ENCODE assay signal across 19 cellular contexts in genomic region chr12:40834321-40834720, GRCh38.
"Had no signal": no experiment of that assay in that cellular context is flagged by ENCODE, and none has a peak within 500 bp of the region (broad histone marks: within the 10 kb centered on the region; RNA-seq: fewer than 3 reads in every experiment).

No MANE protein-coding gene starts in this region.

- H3K36me3 Mint-ChIP-seq: activated naive CD8-positive, alpha-beta T cell treated with anti-CD3 and anti-CD28 coated beads, Interleukin-2, amount 10 ng/mL, durations not matched to agents 7 days and 5 days had no signal

- H3K9me3 Mint-ChIP-seq: activated CD8-positive, alpha-beta T cell treated with anti-CD3 and anti-CD28 coated beads for 36 hours; activated naive CD8-positive, alpha-beta T cell treated with anti-CD3 and anti-CD28 coated beads, Interleukin-2, amount 10 ng/mL, durations not matched to agents 7 days and 5 days; T-helper 2 cell treated with Interferon-gamma antibody and Interleukin-4, amounts not matched to agents 5 μg/mL and 100 μg/mL, for 36 hours had no signal

- H3K9me3 ChIP-seq: adrenal gland, SJSA1 had no signal

- H3K27me3 Mint-ChIP-seq: activated CD8-positive, alpha-beta T cell treated with anti-CD3 and anti-CD28 coated beads for 36 hours; activated naive CD8-positive, alpha-beta T cell treated with anti-CD3 and anti-CD28 coated beads, Interleukin-2, amount 10 ng/mL, durations not matched to agents 7 days and 5 days had no signal

- H3K4me1 ChIP-seq: adrenal gland, SJSA1 had no signal

- H3K36me3 ChIP-seq: adrenal gland, SJSA1 had no signal

- H3K4me3 ChIP-seq: adrenal gland, K562, SJSA1 had no signal

- H3K27me3 ChIP-seq: adrenal gland, SJSA1 had no signal

- H3K4me3 Mint-ChIP-seq: activated CD8-positive, alpha-beta T cell treated with anti-CD3 and anti-CD28 coated beads for 36 hours; activated naive CD8-positive, alpha-beta T cell treated with anti-CD3 and anti-CD28 coated beads, Interleukin-2, amount 10 ng/mL, durations not matched to agents 7 days and 5 days; T-helper 2 cell treated with Interferon-gamma antibody and Interleukin-4, amounts not matched to agents 5 μg/mL and 100 μg/mL, for 36 hours had no signal

- H3K27ac ChIP-seq: adrenal gland, SJSA1 had no signal

- DNase-seq: activated CD4-positive, alpha-beta T cell treated with anti-CD3 and anti-CD28 coated beads for 4 hours; activated CD8-positive, alpha-beta memory T cell treated with anti-CD3 and anti-CD28 coated beads, Interleukin-2, amount 50 U/mL, for 48 hours; activated CD8-positive, alpha-beta T cell treated with anti-CD3 and anti-CD28 coated beads for 36 hours; activated naive CD4-positive, alpha-beta T cell treated with anti-CD3 and anti-CD28 coated beads, Interleukin-2, amount 50 U/mL, for 16 hours; activated naive CD8-positive, alpha-beta T cell treated with anti-CD3 and anti-CD28 coated beads, Interleukin-2, amount 10 ng/mL, durations not matched to agents 7 days and 5 days; activated T-cell treated with anti-CD3 and anti-CD28 coated beads, Interleukin-2, amount 50 U/mL, for 1 hour; adrenal gland; cortex of kidney; Karpas-422; NCI-H1105 treated with DMSO at 0.1 percent for 48 hours; NCI-H1436 treated with DMSO at 0.1 percent for 48 hours; NCI-H1930; NCI-H345; NCI-H748 treated with DMSO at 0.1 percent for 48 hours; NK-92 treated with Interleukin-12 subunit alpha and Interleukin-12 subunit beta, amount 100 ng/mL, for 24 hours; SHP77 had no signal

- H3K4me1 Mint-ChIP-seq: activated naive CD8-positive, alpha-beta T cell treated with anti-CD3 and anti-CD28 coated beads, Interleukin-2, amount 10 ng/mL, durations not matched to agents 7 days and 5 days had no signal

- H3K27ac Mint-ChIP-seq: activated CD8-positive, alpha-beta T cell treated with anti-CD3 and anti-CD28 coated beads for 36 hours; activated naive CD8-positive, alpha-beta T cell treated with anti-CD3 and anti-CD28 coated beads, Interleukin-2, amount 10 ng/mL, durations not matched to agents 7 days and 5 days; T-helper 2 cell treated with Interferon-gamma antibody and Interleukin-4, amounts not matched to agents 5 μg/mL and 100 μg/mL, for 36 hours had no signal
